In genomic region chr7:151244156-151244870, GRCh38 we compare ENCODE assay signal across 8 cellular contexts. TPM values are rescaled to one million over a fixed set of nuclear protein-coding genes. Genes with fewer than 3 reads are reported as not detected.
DNase-seq lines count a peak whose midpoint lies in the region; ATAC-seq and TF ChIP-seq lines count a peak whose summit lies in the region.

No MANE protein-coding gene starts in this region.

- H3K27me3 ChIP-seq in fibroblast of lung (ENCODE audit: control insufficient read depth, insufficient read depth, low read length) (no peaks in the 10 kb centered on the region), osteoblast (ENCODE audit: insufficient read depth, low read length) (no peaks in the 10 kb centered on the region)

- peak overlapping the region; percentile 62 for H3K4me3 Mint-ChIP-seq in activated T-cell treated with anti-CD3 and anti-CD28 coated beads, Interleukin-2, amount 50 U/mL, for 24 hours

- DNase-seq in AG08396 (ENCODE audit: low spot score) (peak; percentile 86), NCI-H526 treated with DMSO at 0.1 percent for 48 hours (lab: John Stamatoyannopoulos, UW) (peak; percentile 30), fibroblast of lung (ENCODE audit: low read depth in 2 of 2) (peak in 1 of 2 donors; percentile 60), osteoblast (ENCODE audit: insufficient read length, low spot score, missing footprints) (peak; percentile 98)
- peak; percentile 73 for DNase-seq in activated T-cell treated with anti-CD3 and anti-CD28 coated beads, Interleukin-2, amount 50 U/mL, for 24 hours

- no peak overlapping the region for H2AFZ ChIP-seq in fibroblast of lung (ENCODE audit: low read length)
- no peak overlapping the region for H2AFZ ChIP-seq in osteoblast (ENCODE audit: low read length)

- H3K4me3 ChIP-seq in fibroblast of lung (replicated peaks in 1 of 4; ENCODE audit: control extremely low read depth in 1 of 4, insufficient read depth in 1 of 4, low read depth in 3 of 4, low read length in 4 of 4) (peak overlapping the region in 1 of 4 experiments; percentile 41), osteoblast (ENCODE audit: insufficient read depth, low read length) (no peak overlapping the region)

- ATAC-seq in HG02642 (IDR thresholded peaks at IDR 0.05; ENCODE audit: poor library complexity, unreplicated experiment): no peak
- ATAC-seq in GM21786 (IDR thresholded peaks at IDR 0.05; ENCODE audit: unreplicated experiment): no peak

- no peaks in the 10 kb centered on the region for H4K20me1 ChIP-seq in fibroblast of lung (ENCODE audit: control insufficient read depth, extremely low read depth, insufficient read depth, low read length)
- peaks cover 41% of the 10 kb centered on the region for H4K20me1 ChIP-seq in osteoblast (ENCODE audit: insufficient read depth, low read length)

- H3K9ac ChIP-seq in fibroblast of lung (ENCODE audit: insufficient read depth, low read length): no peak overlapping the region

- H3K36me3 Mint-ChIP-seq in activated T-cell treated with anti-CD3 and anti-CD28 coated beads, Interleukin-2, amount 50 U/mL, for 24 hours (ENCODE audit: low read depth): peaks cover 17% of the 10 kb centered on the region

- H3K9me3 ChIP-seq in fibroblast of lung (ENCODE audit: control insufficient read depth, insufficient read depth, low read depth, low read length) (no peaks in the 10 kb centered on the region), osteoblast (ENCODE audit: low read depth, low read length) (no peaks in the 10 kb centered on the region)

- H3K4me1 Mint-ChIP-seq in activated T-cell treated with anti-CD3 and anti-CD28 coated beads, Interleukin-2, amount 50 U/mL, for 24 hours (ENCODE audit: low read depth): peaks cover 40% of the 10 kb centered on the region

- H3K79me2 ChIP-seq in fibroblast of lung (ENCODE audit: control insufficient read depth, insufficient read depth, low read length): peaks cover 6% of the 10 kb centered on the region
- H3K79me2 ChIP-seq in osteoblast (ENCODE audit: insufficient read depth, low read length): peaks cover 23% of the 10 kb centered on the region

- peaks cover 28% of the 10 kb centered on the region for H3K4me1 ChIP-seq in fibroblast of lung (ENCODE audit: control insufficient read depth, extremely low read depth, insufficient read depth, low read length)
- H3K4me1 ChIP-seq in osteoblast (ENCODE audit: insufficient read depth, low read length): peaks cover 35% of the 10 kb centered on the region

- no peak overlapping the region for H3K27ac Mint-ChIP-seq in activated T-cell treated with anti-CD3 and anti-CD28 coated beads, Interleukin-2, amount 50 U/mL, for 24 hours

- H3K9me3 Mint-ChIP-seq in activated T-cell treated with anti-CD3 and anti-CD28 coated beads, Interleukin-2, amount 50 U/mL, for 24 hours: no peaks in the 10 kb centered on the region

- peaks cover 30% of the 10 kb centered on the region for H3K27me3 Mint-ChIP-seq in activated T-cell treated with anti-CD3 and anti-CD28 coated beads, Interleukin-2, amount 50 U/mL, for 24 hours

- no peak overlapping the region for H3K27ac ChIP-seq in fibroblast of lung (ENCODE audit: insufficient read depth, low read length)
- no peak overlapping the region for H3K27ac ChIP-seq in osteoblast (ENCODE audit: low read depth, low read length)

- H3K4me2 ChIP-seq in fibroblast of lung (ENCODE audit: extremely low read depth, insufficient read depth, low read length) (peak overlapping the region; percentile 68), osteoblast (ENCODE audit: insufficient read depth, low read length) (peak overlapping the region; percentile 67)

- H3K36me3 ChIP-seq in fibroblast of lung (ENCODE audit: control insufficient read depth, insufficient read depth, low read length) (peaks cover 13% of the 10 kb centered on the region), osteoblast (ENCODE audit: insufficient read depth, low read length) (peaks cover 37% of the 10 kb centered on the region)

- TF ChIP-seq CTCF in GM12874 (IDR thresholded peaks at IDR 0.05; ENCODE audit: insufficient read depth, low read depth, low read length): peak; percentile 87
- peak; percentile 88 to 95 for TF ChIP-seq CTCF in fibroblast of lung (conservative IDR thresholded peaks at IDR 0.05 in 1 of 2, IDR thresholded peaks at IDR 0.05 in 1 of 2; ENCODE audit: low read depth in 1 of 2, low read length in 2 of 2)
- TF ChIP-seq CTCF in osteoblast (IDR thresholded peaks at IDR 0.05; ENCODE audit: extremely low read depth, low read depth, low read length): peak; percentile 96

RNA-seq across cellular contexts. Expression of gene SMARCD3, which starts 4.2 kb away (rescaled TPM):
- 23.8 and 27.0 TPM in 2 replicates for total RNA-seq in fibroblast of lung
- 30.7 and 30.9 TPM in 2 replicates for polyA plus RNA-seq in fibroblast of lung
- 30.4 and 32.5 TPM in 2 replicates for polyA plus RNA-seq in fibroblast of lung (2012)
- 41.0 and 45.7 TPM in 2 replicates for polyA minus RNA-seq in fibroblast of lung (ENCODE audit: low replicate concordance)
- 37.4 and 40.2 TPM in 2 replicates for total RNA-seq in osteoblast

RNA-seq across cellular contexts. Expression of gene CHPF2, which starts 12.0 kb away (rescaled TPM):
- total RNA-seq in fibroblast of lung (33.9 and 46.7 TPM in 2 replicates), osteoblast (77.5 and 83.2 TPM in 2 replicates)
- polyA plus RNA-seq in fibroblast of lung: 33.6 and 42.5 TPM in 2 replicates
- 52.1 and 56.7 TPM in 2 replicates for polyA plus RNA-seq in fibroblast of lung (2012)
- polyA minus RNA-seq in fibroblast of lung (ENCODE audit: low replicate concordance): 64.7 and 75.7 TPM in 2 replicates

RNA-seq across cellular contexts. Expression of gene ABCF2, which starts 17.3 kb away (rescaled TPM):
- total RNA-seq in fibroblast of lung (46.4 and 46.7 TPM in 2 replicates), osteoblast (55.1 and 65.9 TPM in 2 replicates)
- 41.6 and 66.1 TPM in 2 replicates for polyA plus RNA-seq in fibroblast of lung
- polyA plus RNA-seq in fibroblast of lung (2012): 33.1 and 53.6 TPM in 2 replicates
- polyA minus RNA-seq in fibroblast of lung (ENCODE audit: low replicate concordance): 56.0 and 72.3 TPM in 2 replicates

RNA-seq across cellular contexts. Expression of gene H2BK1, which starts 34.0 kb away (rescaled TPM):
- total RNA-seq in fibroblast of lung (not detected in 2 replicates), osteoblast (not detected in 2 replicates)
- not detected in 2 replicates for polyA plus RNA-seq in fibroblast of lung
- not detected in 2 replicates for polyA plus RNA-seq in fibroblast of lung (2012)
- polyA minus RNA-seq in fibroblast of lung (ENCODE audit: low replicate concordance): not detected in 2 replicates

RNA-seq across cellular contexts. Expression of gene ASB10, which starts 57.3 kb away (rescaled TPM):
- not detected in 2 replicates for total RNA-seq in fibroblast of lung
- polyA plus RNA-seq in fibroblast of lung: not detected in 2 replicates
- polyA plus RNA-seq in fibroblast of lung (2012): not detected in 2 replicates
- not detected in 2 replicates for polyA minus RNA-seq in fibroblast of lung (ENCODE audit: low replicate concordance)
- not detected in 2 replicates for total RNA-seq in osteoblast
